Comparison of ENCODE assay signal across 14 cellular contexts in genomic region chr21:38850277-38850951, GRCh38.
"Had no signal": no experiment of that assay in that cellular context is flagged by ENCODE, and none has a peak within 500 bp of the region (broad histone marks: within the 10 kb centered on the region; RNA-seq: fewer than 3 reads in every experiment).

No MANE protein-coding gene starts in this region.

- H3K4me3 Mint-ChIP-seq: activated CD4-positive, alpha-beta T cell treated with anti-CD3 and anti-CD28 coated beads, Interleukin-2, amount 10 ng/mL, durations not matched to agents 7 days and 5 days; activated naive CD4-positive, alpha-beta T cell treated with anti-CD3 and anti-CD28 coated beads for 36 hours; naive thymus-derived CD8-positive, alpha-beta T cell had no signal

- DNase-seq: activated CD4-positive, alpha-beta T cell treated with anti-CD3 and anti-CD28 coated beads, Interleukin-2, amount 10 ng/mL, durations not matched to agents 7 days and 5 days; activated CD8-positive, alpha-beta memory T cell treated with anti-CD3 and anti-CD28 coated beads for 24 hours; activated naive CD4-positive, alpha-beta T cell treated with anti-CD3 and anti-CD28 coated beads for 36 hours; effector CD4-positive, alpha-beta T cell; left cardiac atrium; mammary epithelial cell; mucosa of descending colon; naive thymus-derived CD8-positive, alpha-beta T cell; occipital lobe; stimulated activated CD4-positive, alpha-beta T cell treated with anti-CD3 and anti-CD28 coated beads, Interleukin-2, amount 100 ng/mL, for 24 hours; stimulated activated naive CD4-positive, alpha-beta T cell; T-helper 9 cell had no signal

- ATAC-seq: left cardiac atrium; naive thymus-derived CD8-positive, alpha-beta T cell had no signal

- H3K27ac Mint-ChIP-seq: activated CD4-positive, alpha-beta T cell treated with anti-CD3 and anti-CD28 coated beads, Interleukin-2, amount 10 ng/mL, durations not matched to agents 7 days and 5 days; activated naive CD4-positive, alpha-beta T cell treated with anti-CD3 and anti-CD28 coated beads for 36 hours; naive thymus-derived CD8-positive, alpha-beta T cell had no signal

- H3K9me3 ChIP-seq: mucosa of descending colon, prostate gland had no signal

- H3K4me1 ChIP-seq: prostate gland had no signal

- H3K27ac ChIP-seq: epithelial cell of prostate, prostate gland had no signal

- H3K9me3 Mint-ChIP-seq: activated CD4-positive, alpha-beta T cell treated with anti-CD3 and anti-CD28 coated beads, Interleukin-2, amount 10 ng/mL, durations not matched to agents 7 days and 5 days; activated naive CD4-positive, alpha-beta T cell treated with anti-CD3 and anti-CD28 coated beads for 36 hours; naive thymus-derived CD8-positive, alpha-beta T cell had no signal

- H3K36me3 ChIP-seq: prostate gland had no signal

- H3K4me3 ChIP-seq: mucosa of descending colon, prostate gland had no signal

- H3K36me3 Mint-ChIP-seq: naive thymus-derived CD8-positive, alpha-beta T cell had no signal

- H3K4me1 Mint-ChIP-seq: naive thymus-derived CD8-positive, alpha-beta T cell had no signal
